In genomic region chr12:106897082-106897481, GRCh38 we compare ENCODE assay signal across 14 cellular contexts. TPM values are rescaled to one million over a fixed set of nuclear protein-coding genes. Genes with fewer than 3 reads are reported as not detected.
A peak's percentile ranks its signal among the peaks of the same experiment; 100 is the strongest.
DNase-seq lines count a peak whose midpoint lies in the region; ATAC-seq and TF ChIP-seq lines count a peak whose summit lies in the region.
"Had no signal": no experiment of that assay in that cellular context is flagged by ENCODE, and none has a peak within 500 bp of the region (broad histone marks: within the 10 kb centered on the region; RNA-seq: fewer than 3 reads in every experiment).

No MANE protein-coding gene starts in this region.

- H3K4me1 ChIP-seq in adrenal gland (replicated peaks in 1 of 2), result no peaks in the 10 kb centered on the region
- H3K4me1 ChIP-seq: body of pancreas had no signal

- no peak for TF ChIP-seq EP300 in Ishikawa (IDR thresholded peaks at IDR 0.05; ENCODE audit: borderline replicate concordance)

- peak; percentile 40 for TF ChIP-seq RAD21 in Ishikawa (IDR thresholded peaks at IDR 0.05; ENCODE audit: low read depth)

- H3K27ac ChIP-seq in adrenal gland, result no peak overlapping the region
- H3K27ac ChIP-seq: 22Rv1, body of pancreas, tibial nerve had no signal

- peak in 4 of 6 experiments; percentile 8 to 41 (median 34) for TF ChIP-seq CTCF in adrenal gland (IDR thresholded peaks at IDR 0.05)

- 66 to 76% (median 72%) methylated on average over 6 of the region's 6 CpGs for WGBS in adrenal gland, 4 donors

- H3K36me3 ChIP-seq in adrenal gland (replicated peaks in 1 of 2), result no peaks in the 10 kb centered on the region
- H3K36me3 ChIP-seq: tibial nerve had no signal

- no peaks in the 10 kb centered on the region for H3K9me3 ChIP-seq in adrenal gland (replicated peaks in 1 of 3)
- H3K9me3 ChIP-seq: body of pancreas, tibial nerve had no signal

- H3K27me3 ChIP-seq in adrenal gland, result no peaks in the 10 kb centered on the region
- H3K27me3 ChIP-seq: body of pancreas, tibial nerve had no signal

- no peak overlapping the region for H3K4me3 ChIP-seq in adrenal gland
- H3K4me3 ChIP-seq: body of pancreas, tibial nerve had no signal

- peak; percentile 20 for DNase-seq in DMS 273 (lab: John Stamatoyannopoulos, UW; ENCODE audit: unreplicated experiment)
- DNase-seq in DMS 273 treated with DMSO at 0.1 percent for 48 hours (lab: John Stamatoyannopoulos, UW), result no peak
- DNase-seq in adrenal gland, result peak in 6 of 7 donors; percentile 21 to 66 (median 38)
- peak; percentile 6 for DNase-seq in kidney tubule cell (ENCODE audit: low spot score)
- no peak for DNase-seq in left colon
- no peak for DNase-seq in NCI-H1048 (lab: John Stamatoyannopoulos, UW)
- DNase-seq in middle frontal gyrus (ENCODE audit: extremely low spot score, low spot score), result no peak
- DNase-seq: activated CD4-positive, alpha-beta T cell treated with anti-CD3 and anti-CD28 coated beads for 4 hours; body of pancreas; NCI-H1694 had no signal

- no peak for ATAC-seq in left colon
- ATAC-seq: activated T-helper 17 cell treated with anti-CD3 and anti-CD28 coated beads, Interleukin-2, amount 50 U/mL, for 72 hours; body of pancreas had no signal

- no peak for TF ChIP-seq POLR2A in adrenal gland (IDR thresholded peaks at IDR 0.05)

- intact Hi-C loops in adrenal gland (cut with DNase I), result no loop called here
- intact Hi-C loops in left colon (cut with DNase I, micrococcal nuclease), result no loop called here

TF ChIP-seq in Ishikawa, 13 proteins besides CTCF, POLR2A, EP300 and RAD21:
- no peak for TF ChIP-seq FOXM1 (IDR thresholded peaks at IDR 0.05; ENCODE audit: borderline replicate concordance, low read depth)

RNA-seq across cellular contexts. Expression of gene TMEM263, which starts 58.6 kb away (rescaled TPM):
- total RNA-seq in adrenal gland, result 10 to 100 TPM; 32.1 to 53.6 (median 45.4) TPM
- 10 to 100 TPM; 12.1 to 59.7 (median 27.0) TPM for polyA plus RNA-seq in adrenal gland
- total RNA-seq in left colon, result 10 to 100 TPM; 24.6 to 26.3 TPM

Comparison
In these comparisons a context has a peak if more than half of its experiments do, and no peak if none do; other contexts are left out.
1. DNase-seq: peak in DMS 273 (single experiment), adrenal gland (6 of 7) and kidney tubule cell (single experiment); none in DMS 273 treated with DMSO at 0.1 percent for 48 hours (single experiment), left colon (0 of 2), NCI-H1048 (single experiment) and middle frontal gyrus (single experiment).